29 cellular contexts compared by ENCODE assay signal in genomic region chr5:74390306-74390637, GRCh38.
"Had no signal": no experiment of that assay in that cellular context is flagged by ENCODE, and none has a peak within 500 bp of the region (broad histone marks: within the 10 kb centered on the region; RNA-seq: fewer than 3 reads in every experiment).

No MANE protein-coding gene starts in this region.

- H3K9ac ChIP-seq: neural progenitor cell had no signal

- H3K27ac Mint-ChIP-seq: naive thymus-derived CD8-positive, alpha-beta T cell; neural progenitor cell; progenitor cell of endocrine pancreas had no signal

- H3K4me1 ChIP-seq: left lung, lower lobe of right lung, testis, thyroid gland, transverse colon, vagina had no signal

- H3K4me2 ChIP-seq: hepatocyte, neural progenitor cell had no signal

- H3K36me3 ChIP-seq: heart right ventricle, left lung, lower lobe of right lung, neural progenitor cell, neutrophil, stomach, thyroid gland, transverse colon, upper lobe of left lung, vagina had no signal

- H3K27me3 ChIP-seq: heart right ventricle, hepatocyte, left lung, neural progenitor cell, neutrophil, stomach, testis, thyroid gland, transverse colon, upper lobe of left lung, vagina had no signal

- DNase-seq: heart right ventricle; islet precursor cell; kidney glomerular epithelial cell; left colon; left lung; lower lobe of right lung; naive thymus-derived CD8-positive, alpha-beta T cell; nephron progenitor cell; occipital lobe; retina; right cardiac atrium; stimulated activated CD4-positive, alpha-beta T cell treated with anti-CD3 and anti-CD28 coated beads, Interleukin-12 subunit alpha, Interleukin-12 subunit beta, amount 100 ng/mL, for 4 hours; stimulated activated CD4-positive, alpha-beta T cell treated with anti-CD3 and anti-CD28 coated beads, Interleukin-15, amount 100 ng/mL, for 24 hours; stimulated activated CD4-positive, alpha-beta T cell treated with anti-CD3 and anti-CD28 coated beads, Interleukin-2, amount 100 ng/mL, for 24 hours; stimulated activated CD4-positive, alpha-beta T cell treated with anti-CD3 and anti-CD28 coated beads, Interleukin-4, amount 100 ng/mL, for 1 hour; stimulated activated naive B cell treated with anti-CD40 and anti-IgM and Interleukin-4, amounts not matched to agents 10 μg/mL and 1 μg/mL and 100 μg/mL, for 72 hours; stimulated activated naive CD8-positive, alpha-beta T cell treated with anti-CD3 and anti-CD28 coated beads, Interleukin-15, Interleukin-2, amounts not matched to agents 100 U/mL and 50 U/mL, for 24 hours; stomach; testis; thyroid gland; transverse colon; upper lobe of left lung had no signal

- H3K4me1 Mint-ChIP-seq: naive thymus-derived CD8-positive, alpha-beta T cell had no signal

- H3K9me3 ChIP-seq: left lung, lower lobe of right lung, neutrophil, testis, thyroid gland, transverse colon, upper lobe of left lung, vagina had no signal

- H3K4me3 ChIP-seq: heart right ventricle, hepatocyte, left lung, lower lobe of right lung, neural progenitor cell, skin epidermis, stomach, testis, thyroid gland, transverse colon, upper lobe of left lung, vagina had no signal

- ATAC-seq: left colon; left lung; lower lobe of right lung; naive thymus-derived CD8-positive, alpha-beta T cell; right cardiac atrium; sciatic nerve; stimulated activated naive CD8-positive, alpha-beta T cell treated with anti-CD3 and anti-CD28 coated beads, Interleukin-15, Interleukin-2, amounts not matched to agents 100 U/mL and 50 U/mL, for 24 hours had no signal

- H3K79me2 ChIP-seq: hepatocyte had no signal

- H3K4me3 Mint-ChIP-seq: naive thymus-derived CD8-positive, alpha-beta T cell; nephron progenitor cell; neural progenitor cell; stimulated activated naive B cell treated with anti-CD40 and anti-IgM and Interleukin-4, amounts not matched to agents 10 μg/mL and 1 μg/mL and 100 μg/mL, for 72 hours had no signal

- H3K27me3 Mint-ChIP-seq: progenitor cell of endocrine pancreas had no signal

- H2AFZ ChIP-seq: hepatocyte, neural progenitor cell had no signal

- H3K9me3 Mint-ChIP-seq: naive thymus-derived CD8-positive, alpha-beta T cell; neural progenitor cell; stimulated activated naive B cell treated with anti-CD40 and anti-IgM and Interleukin-4, amounts not matched to agents 10 μg/mL and 1 μg/mL and 100 μg/mL, for 72 hours had no signal

- H3K36me3 Mint-ChIP-seq: naive thymus-derived CD8-positive, alpha-beta T cell; neural progenitor cell; stimulated activated naive B cell treated with anti-CD40 and anti-IgM and Interleukin-4, amounts not matched to agents 10 μg/mL and 1 μg/mL and 100 μg/mL, for 72 hours had no signal

- H3K27ac ChIP-seq: heart right ventricle, hepatocyte, left lung, lower lobe of right lung, neural progenitor cell, neutrophil, skin epidermis, stomach, testis, thyroid gland, transverse colon, upper lobe of left lung, vagina had no signal
